Comparison of ENCODE assay signal across 19 cellular contexts in genomic region chr9:128169492-128169891, GRCh38. TPM values are rescaled to one million over a fixed set of nuclear protein-coding genes. Genes with fewer than 3 reads are reported as not detected.
"Had no signal": no experiment of that assay in that cellular context is flagged by ENCODE, and none has a peak within 500 bp of the region (broad histone marks: within the 10 kb centered on the region; RNA-seq: fewer than 3 reads in every experiment).

No MANE protein-coding gene starts in this region.

- H3K4me1 ChIP-seq: body of pancreas, prostate gland, upper lobe of left lung had no signal

- H3K27me3 ChIP-seq: body of pancreas, suprapubic skin, upper lobe of left lung had no signal

- DNase-seq: activated CD4-positive, alpha-beta T cell treated with anti-CD3 and anti-CD28 coated beads for 36 hours; activated naive CD4-positive, alpha-beta T cell treated with anti-CD3 and anti-CD28 coated beads for 36 hours; body of pancreas; central memory CD4-positive, alpha-beta T cell; hippocampal formation; left cardiac atrium; naive thymus-derived CD4-positive, alpha-beta T cell; stimulated activated CD4-positive, alpha-beta T cell treated with anti-CD3 and anti-CD28 coated beads, Interleukin-12 subunit alpha, Interleukin-12 subunit beta, amount 100 ng/mL, for 4 hours; stimulated activated CD4-positive, alpha-beta T cell treated with anti-CD3 and anti-CD28 coated beads, Interleukin-2, amount 100 ng/mL, for 48 hours; stimulated activated CD8-positive, alpha-beta memory T cell treated with anti-CD3 and anti-CD28 coated beads, Interleukin-4, amount 100 ng/mL, for 48 hours; stimulated activated naive CD8-positive, alpha-beta T cell treated with anti-CD3 and anti-CD28 coated beads, Interleukin-15, Interleukin-2, amounts not matched to agents 100 U/mL and 50 U/mL, for 24 hours; T-helper 9 cell; upper lobe of left lung had no signal

- H3K27me3 Mint-ChIP-seq: activated CD4-positive, alpha-beta T cell treated with anti-CD3 and anti-CD28 coated beads for 36 hours; dendritic cell treated with granulocyte-macrophage colony-stimulating factor and Interleukin-4, amounts not matched to agents 40 ng/mL and 50 ng/mL, for 4 days; naive thymus-derived CD4-positive, alpha-beta T cell had no signal

- H3K27ac ChIP-seq: body of pancreas, prostate gland, suprapubic skin, upper lobe of left lung had no signal

- ATAC-seq: activated CD4-positive, alpha-beta T cell treated with anti-CD3 and anti-CD28 coated beads for 36 hours; body of pancreas; left cardiac atrium; naive thymus-derived CD4-positive, alpha-beta T cell; sciatic nerve; stimulated activated naive CD8-positive, alpha-beta T cell treated with anti-CD3 and anti-CD28 coated beads, Interleukin-15, Interleukin-2, amounts not matched to agents 100 U/mL and 50 U/mL, for 24 hours had no signal

- H3K4me1 Mint-ChIP-seq: activated CD4-positive, alpha-beta T cell treated with anti-CD3 and anti-CD28 coated beads for 36 hours had no signal

- H3K9me3 Mint-ChIP-seq: activated naive CD4-positive, alpha-beta T cell treated with anti-CD3 and anti-CD28 coated beads for 36 hours; activated T-helper 1 cell treated with anti-CD3 and anti-CD28 coated beads, Interleukin-12 subunit alpha, Interleukin-12 subunit beta, Interleukin-2, Interleukin-4 antibody, amounts not matched to agents 30 ng/mL and 10 ng/mL and 1 ng/mL, durations not matched to agents 14 hours and 24 hours and 36 hours; dendritic cell treated with granulocyte-macrophage colony-stimulating factor and Interleukin-4, amounts not matched to agents 40 ng/mL and 50 ng/mL, for 4 days; naive thymus-derived CD4-positive, alpha-beta T cell had no signal

- H3K9me3 ChIP-seq: body of pancreas, prostate gland, suprapubic skin, upper lobe of left lung had no signal

- H3K27ac Mint-ChIP-seq: activated CD4-positive, alpha-beta T cell treated with anti-CD3 and anti-CD28 coated beads for 36 hours; activated naive CD4-positive, alpha-beta T cell treated with anti-CD3 and anti-CD28 coated beads for 36 hours; activated T-helper 1 cell treated with anti-CD3 and anti-CD28 coated beads, Interleukin-12 subunit alpha, Interleukin-12 subunit beta, Interleukin-2, Interleukin-4 antibody, amounts not matched to agents 30 ng/mL and 10 ng/mL and 1 ng/mL, durations not matched to agents 14 hours and 24 hours and 36 hours; dendritic cell treated with granulocyte-macrophage colony-stimulating factor and Interleukin-4, amounts not matched to agents 40 ng/mL and 50 ng/mL, for 4 days had no signal

- H3K4me3 ChIP-seq: body of pancreas, prostate gland, suprapubic skin, upper lobe of left lung had no signal

- H3K4me3 Mint-ChIP-seq: activated CD4-positive, alpha-beta T cell treated with anti-CD3 and anti-CD28 coated beads for 36 hours; activated naive CD4-positive, alpha-beta T cell treated with anti-CD3 and anti-CD28 coated beads for 36 hours; activated T-helper 1 cell treated with anti-CD3 and anti-CD28 coated beads, Interleukin-12 subunit alpha, Interleukin-12 subunit beta, Interleukin-2, Interleukin-4 antibody, amounts not matched to agents 30 ng/mL and 10 ng/mL and 1 ng/mL, durations not matched to agents 14 hours and 24 hours and 36 hours; dendritic cell treated with granulocyte-macrophage colony-stimulating factor and Interleukin-4, amounts not matched to agents 40 ng/mL and 50 ng/mL, for 4 days; naive thymus-derived CD4-positive, alpha-beta T cell had no signal

RNA-seq across cellular contexts. Expression of gene LCN2, which starts 20.2 kb away (rescaled TPM):
- total RNA-seq: activated CD4-positive, alpha-beta T cell treated with anti-CD3 and anti-CD28 coated beads for 36 hours; activated naive CD4-positive, alpha-beta T cell treated with anti-CD3 and anti-CD28 coated beads for 36 hours; activated T-helper 1 cell treated with anti-CD3 and anti-CD28 coated beads, Interleukin-12 subunit alpha, Interleukin-12 subunit beta, Interleukin-2, Interleukin-4 antibody, amounts not matched to agents 30 ng/mL and 10 ng/mL and 1 ng/mL, durations not matched to agents 14 hours and 24 hours and 36 hours; lung microvascular endothelial cell; naive thymus-derived CD4-positive, alpha-beta T cell had no signal
- polyA plus RNA-seq: naive thymus-derived CD4-positive, alpha-beta T cell had no signal
